Comparison of ENCODE assay signal across 8 cellular contexts in the genomic region with DNA sequence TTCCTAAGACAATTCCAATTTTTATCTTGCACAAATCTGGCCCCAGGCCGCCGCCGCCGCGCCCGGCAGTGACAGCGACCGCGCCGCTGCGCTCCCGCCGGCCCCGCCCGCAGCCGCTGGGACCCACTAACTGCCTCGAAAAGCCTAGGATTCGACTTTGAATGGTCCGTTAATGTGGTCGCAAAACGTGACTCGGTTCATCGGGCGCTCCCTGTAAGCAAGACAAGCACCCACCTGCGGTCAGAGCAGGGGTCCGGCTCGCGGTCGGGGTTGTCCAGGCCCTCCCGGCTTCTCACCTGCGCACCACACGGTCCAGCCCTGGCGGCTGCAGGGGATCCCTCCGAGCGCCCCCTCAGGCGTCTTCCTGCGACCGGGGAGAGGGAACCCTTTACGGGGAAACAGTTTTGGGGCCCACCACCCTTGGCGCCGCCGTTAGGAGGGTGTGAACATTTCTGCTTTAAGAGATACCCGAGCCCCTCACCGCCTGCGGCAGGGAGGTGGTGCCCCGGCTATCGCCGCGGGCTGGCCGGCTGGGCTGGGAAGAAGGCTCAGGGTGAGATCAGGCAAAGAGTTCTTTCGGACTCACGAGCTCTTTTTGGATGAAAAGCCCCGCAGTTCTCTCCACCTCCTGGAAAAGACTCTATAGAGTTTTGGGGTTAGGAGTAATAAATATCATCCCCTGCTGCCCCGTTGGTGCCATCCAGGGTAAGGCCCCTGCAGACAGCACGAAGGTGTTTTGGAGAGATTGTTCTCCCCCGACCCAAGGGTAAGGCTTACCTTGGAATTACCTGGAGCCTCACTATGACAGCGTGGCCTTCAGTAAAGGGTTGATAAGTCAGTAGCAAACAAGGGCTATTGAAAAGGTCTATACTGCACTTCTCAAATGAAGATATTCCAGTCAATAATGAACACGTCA.
DNase-seq lines count a peak whose midpoint lies in the region; ATAC-seq and TF ChIP-seq lines count a peak whose summit lies in the region.

No MANE protein-coding gene starts in this region.

- no peak overlapping the region for H3K27ac Mint-ChIP-seq in memory B cell

- H3K9ac ChIP-seq in ES-I3 (ENCODE audit: low read depth, low read length), result peak overlapping the region; percentile 72

- no peak for TF ChIP-seq CTCF in cardiac fibroblast (IDR thresholded peaks at IDR 0.05; ENCODE audit: low read depth, low read length)

- no peaks in the 10 kb centered on the region for H3K9me3 Mint-ChIP-seq in memory B cell

- peak; percentile 8 for DNase-seq in NCI-H748 treated with DMSO at 0.1 percent for 48 hours (lab: John Stamatoyannopoulos, UW)
- no peak for DNase-seq in cardiac fibroblast (ENCODE audit: low read depth in 2 of 2)
- peak; percentile 8 to 29 for DNase-seq in memory B cell (ENCODE audit: low spot score in 2 of 2)
- no peak for DNase-seq in HK-2 (ENCODE audit: unreplicated experiment)
- no peak for DNase-seq in stimulated activated CD4-positive, alpha-beta T cell treated with anti-CD3 and anti-CD28 coated beads, Interleukin-12 subunit alpha, Interleukin-12 subunit beta, amount 100 ng/mL, for 4 hours

- no peaks in the 10 kb centered on the region for H3K9me3 ChIP-seq in ES-I3 (ENCODE audit: control insufficient read depth, insufficient read depth, low read length)

- H3K27me3 Mint-ChIP-seq in memory B cell, result peaks cover 22% of the 10 kb centered on the region

- H3K4me1 Mint-ChIP-seq in memory B cell, result no peaks in the 10 kb centered on the region

- no peaks in the 10 kb centered on the region for H3K36me3 ChIP-seq in ES-I3 (ENCODE audit: insufficient read depth, low read length)

- peaks cover 4% of the 10 kb centered on the region for H3K36me3 Mint-ChIP-seq in memory B cell

- ATAC-seq in memory B cell (ENCODE audit: low read depth), result peak; percentile 60
- ATAC-seq in GM21447 (IDR thresholded peaks at IDR 0.05; ENCODE audit: unreplicated experiment), result no peak
- no peak for ATAC-seq in HG03521 (IDR thresholded peaks at IDR 0.05; ENCODE audit: unreplicated experiment)

- peak overlapping the region; percentile 50 for H3K4me3 Mint-ChIP-seq in memory B cell

- H3K4me1 ChIP-seq in ES-I3 (ENCODE audit: insufficient read depth, low read length), result no peaks in the 10 kb centered on the region

- peak overlapping the region; percentile 10 to 21 for H3K4me3 ChIP-seq in cardiac fibroblast (replicated peaks in 1 of 2; ENCODE audit: low read depth in 2 of 2, low read length in 2 of 2)

Comparison
In these comparisons a context has a peak if more than half of its experiments do, and no peak if none do; other contexts are left out.
1. DNase-seq: peak in NCI-H748 treated with DMSO at 0.1 percent for 48 hours (single experiment) and memory B cell (2 of 2); none in cardiac fibroblast (0 of 2), HK-2 (single experiment) and stimulated activated CD4-positive, alpha-beta T cell treated with anti-CD3 and anti-CD28 coated beads, Interleukin-12 subunit alpha, Interleukin-12 subunit beta, amount 100 ng/mL, for 4 hours (single experiment).